Comparison of ENCODE assay signal across 19 cellular contexts in the genomic region with DNA sequence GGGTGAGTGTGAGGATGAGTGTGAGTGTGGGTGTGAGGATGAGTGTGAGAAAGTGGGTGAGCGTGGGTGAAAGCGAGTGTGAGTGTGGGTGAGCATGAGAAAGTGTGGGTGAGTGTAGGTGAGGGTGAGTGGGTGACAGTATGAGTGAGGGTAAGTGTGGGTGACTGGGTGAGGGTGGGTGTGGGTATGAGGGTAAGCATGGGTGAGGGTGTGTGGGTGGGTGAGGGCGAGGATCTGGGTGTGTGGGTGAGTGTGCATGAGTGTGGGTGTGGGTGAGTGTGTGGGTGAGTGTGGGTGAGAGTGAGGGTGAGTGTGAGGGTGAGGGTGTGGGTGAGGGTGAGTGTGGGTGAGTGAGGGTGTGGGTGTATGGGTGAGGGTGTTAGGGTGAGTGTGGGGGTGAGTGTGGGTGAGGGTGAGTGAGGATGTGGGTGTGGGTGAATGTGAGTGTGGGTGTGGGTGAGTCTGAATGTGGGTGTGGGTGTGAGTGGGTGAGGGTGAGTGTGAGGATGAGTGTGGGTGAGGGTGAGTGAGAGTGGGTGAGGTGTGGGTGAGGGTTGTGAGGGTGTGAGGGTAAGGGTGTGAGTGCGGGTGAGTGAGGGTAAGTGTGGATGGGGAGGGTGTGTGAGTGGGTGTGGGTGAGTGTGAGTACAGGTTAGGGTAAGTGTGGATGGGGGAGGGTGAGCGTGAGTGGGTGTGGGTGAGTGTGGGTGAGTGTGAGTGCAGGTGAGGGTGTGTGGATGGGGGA.
"Had no signal": no experiment of that assay in that cellular context is flagged by ENCODE, and none has a peak within 500 bp of the region (broad histone marks: within the 10 kb centered on the region; RNA-seq: fewer than 3 reads in every experiment).

No MANE protein-coding gene starts in this region.

- H3K27ac ChIP-seq: brain microvascular endothelial cell, coronary artery, spleen, tibial nerve had no signal

- H3K27ac Mint-ChIP-seq: activated CD4-positive, alpha-beta memory T cell treated with anti-CD3 and anti-CD28 coated beads, Interleukin-2, amount 10 ng/mL, durations not matched to agents 7 days and 5 days; activated CD8-positive, alpha-beta memory T cell treated with anti-CD3 and anti-CD28 coated beads, Interleukin-2, amount 10 ng/mL, durations not matched to agents 7 days and 5 days; activated naive CD8-positive, alpha-beta T cell treated with anti-CD3 and anti-CD28 coated beads, Interleukin-2, amount 10 ng/mL, durations not matched to agents 7 days and 5 days had no signal

- H3K36me3 Mint-ChIP-seq: activated naive CD8-positive, alpha-beta T cell treated with anti-CD3 and anti-CD28 coated beads, Interleukin-2, amount 10 ng/mL, durations not matched to agents 7 days and 5 days had no signal

- H3K4me3 ChIP-seq: coronary artery, spleen, tibial nerve had no signal

- H3K4me1 ChIP-seq: spleen had no signal

- H3K4me1 Mint-ChIP-seq: activated naive CD8-positive, alpha-beta T cell treated with anti-CD3 and anti-CD28 coated beads, Interleukin-2, amount 10 ng/mL, durations not matched to agents 7 days and 5 days; activated T-helper 17 cell treated with anti-CD3 and anti-CD28 coated beads, Interleukin-2, amount 50 U/mL, for 72 hours had no signal

- DNase-seq: activated CD4-positive, alpha-beta memory T cell treated with anti-CD3 and anti-CD28 coated beads, Interleukin-2, amount 10 ng/mL, durations not matched to agents 7 days and 5 days; activated CD8-positive, alpha-beta memory T cell treated with anti-CD3 and anti-CD28 coated beads, Interleukin-2, amount 10 ng/mL, durations not matched to agents 7 days and 5 days; activated naive CD4-positive, alpha-beta T cell; activated naive CD8-positive, alpha-beta T cell treated with anti-CD3 and anti-CD28 coated beads, Interleukin-2, amount 10 ng/mL, durations not matched to agents 7 days and 5 days; activated T-cell treated with anti-CD3 and anti-CD28 coated beads, Interleukin-2, amount 50 U/mL, for 1 hour; brain microvascular endothelial cell; central memory CD4-positive, alpha-beta T cell; mesendoderm; naive thymus-derived CD8-positive, alpha-beta T cell; posterior cingulate gyrus; spleen; stimulated activated CD4-positive, alpha-beta T cell treated with anti-CD3 and anti-CD28 coated beads, Interleukin-4, amount 100 ng/mL, for 4 hours; stimulated activated naive CD4-positive, alpha-beta T cell; substantia nigra; SW 1271; T-helper 2 cell had no signal

- H3K9me3 Mint-ChIP-seq: activated T-helper 17 cell treated with anti-CD3 and anti-CD28 coated beads, Interleukin-2, amount 50 U/mL, for 72 hours had no signal

- H3K4me3 Mint-ChIP-seq: activated CD4-positive, alpha-beta memory T cell treated with anti-CD3 and anti-CD28 coated beads, Interleukin-2, amount 10 ng/mL, durations not matched to agents 7 days and 5 days; activated CD8-positive, alpha-beta memory T cell treated with anti-CD3 and anti-CD28 coated beads, Interleukin-2, amount 10 ng/mL, durations not matched to agents 7 days and 5 days; activated naive CD8-positive, alpha-beta T cell treated with anti-CD3 and anti-CD28 coated beads, Interleukin-2, amount 10 ng/mL, durations not matched to agents 7 days and 5 days; activated T-helper 17 cell treated with anti-CD3 and anti-CD28 coated beads, Interleukin-2, amount 50 U/mL, for 72 hours; naive thymus-derived CD8-positive, alpha-beta T cell had no signal

- H3K27me3 ChIP-seq: brain microvascular endothelial cell, tibial nerve had no signal

- H3K9me3 ChIP-seq: spleen, tibial nerve had no signal

- H3K36me3 ChIP-seq: brain microvascular endothelial cell, spleen, tibial nerve had no signal

- ATAC-seq: activated CD8-positive, alpha-beta memory T cell treated with anti-CD3 and anti-CD28 coated beads, Interleukin-2, amount 10 ng/mL, durations not matched to agents 7 days and 5 days; activated T-helper 17 cell treated with anti-CD3 and anti-CD28 coated beads, Interleukin-2, amount 50 U/mL, for 72 hours; naive thymus-derived CD8-positive, alpha-beta T cell had no signal
